ENCODE assay signal across 8 cellular contexts in genomic region chr6:143842468-143842901, GRCh38. TPM values are rescaled to one million over a fixed set of nuclear protein-coding genes. Genes with fewer than 3 reads are reported as not detected.
DNase-seq lines count a peak whose midpoint lies in the region; ATAC-seq, FAIRE-seq and TF ChIP-seq lines count a peak whose summit lies in the region.

No MANE protein-coding gene starts in this region.

- no peak for TF ChIP-seq CTCF in esophagus muscularis mucosa (IDR thresholded peaks at IDR 0.05)
- TF ChIP-seq CTCF in neural crest cell (conservative IDR thresholded peaks at IDR 0.05): no peak

- no peak for DNase-seq in activated T-cell treated with anti-CD3 and anti-CD28 coated beads, Interleukin-2, amount 50 U/mL, for 72 hours
- no peak for DNase-seq in activated T-cell treated with anti-CD3 and anti-CD28 coated beads, Interleukin-2, amount 50 U/mL, for 48 hours
- no peak for DNase-seq in SJSA1 (ENCODE audit: low read depth in 1 of 2, low spot score in 2 of 2)
- no peak for DNase-seq in esophagus muscularis mucosa (ENCODE audit: extremely low spot score)
- no peak for DNase-seq in neural crest cell (ENCODE audit: low read depth, low spot score)
- no peak for DNase-seq in urothelium cell line (ENCODE audit: low spot score)
- no peak for DNase-seq in glomerular visceral epithelial cell (ENCODE audit: extremely low spot score)

- H3K4me3 Mint-ChIP-seq in activated T-cell treated with anti-CD3 and anti-CD28 coated beads, Interleukin-2, amount 50 U/mL, for 72 hours: peak overlapping the region; percentile 96 to 98
- peak overlapping the region; percentile 98 for H3K4me3 Mint-ChIP-seq in neural crest cell

- H3K36me3 ChIP-seq in SJSA1: peaks cover 41% of the 10 kb centered on the region
- H3K36me3 ChIP-seq in esophagus muscularis mucosa: peaks cover 21 to 32% (median 31%) of the 10 kb centered on the region in 4 donors

- intact Hi-C loops in esophagus muscularis mucosa (cut with DNase I): loop anchor here (5.0 kb wide), 2 partner anchors 165 to 265 kb away; partner anchors contain the start of gene PHACTR2

- H3K4me3 ChIP-seq in SJSA1: peak overlapping the region; percentile 83
- peak overlapping the region; percentile 73 to 86 (median 78) for H3K4me3 ChIP-seq in esophagus muscularis mucosa

- H3K27me3 ChIP-seq in SJSA1 (replicated peaks): no peaks in the 10 kb centered on the region
- no peaks in the 10 kb centered on the region for H3K27me3 ChIP-seq in esophagus muscularis mucosa

- H3K36me3 Mint-ChIP-seq in activated T-cell treated with anti-CD3 and anti-CD28 coated beads, Interleukin-2, amount 50 U/mL, for 72 hours (ENCODE audit: insufficient read depth in 2 of 2): peaks cover 9 to 25% of the 10 kb centered on the region in 2 donors
- H3K36me3 Mint-ChIP-seq in neural crest cell (ENCODE audit: low read depth): peaks cover 4% of the 10 kb centered on the region

- no peaks in the 10 kb centered on the region for H3K9me3 ChIP-seq in SJSA1 (replicated peaks)
- H3K9me3 ChIP-seq in esophagus muscularis mucosa: no peaks in the 10 kb centered on the region

- H3K4me1 ChIP-seq in SJSA1 (replicated peaks): peaks cover 9% of the 10 kb centered on the region
- peaks cover 11 to 31% (median 22%) of the 10 kb centered on the region in 4 donors for H3K4me1 ChIP-seq in esophagus muscularis mucosa

- peak overlapping the region; percentile 98 for H3K27ac Mint-ChIP-seq in activated T-cell treated with anti-CD3 and anti-CD28 coated beads, Interleukin-2, amount 50 U/mL, for 72 hours
- H3K27ac Mint-ChIP-seq in neural crest cell (ENCODE audit: unreplicated experiment): peak overlapping the region; percentile 100

- no peak for FAIRE-seq in urothelium cell line (lab: Jason Lieb, UNC)

- peak in 1 of 2 donors; percentile 58 for ATAC-seq in activated T-cell treated with anti-CD3 and anti-CD28 coated beads, Interleukin-2, amount 50 U/mL, for 72 hours (replicated peaks in 1 of 2)
- no peak for ATAC-seq in HG02870 (IDR thresholded peaks at IDR 0.05; ENCODE audit: unreplicated experiment)

- TF ChIP-seq POLR2A in esophagus muscularis mucosa (IDR thresholded peaks at IDR 0.05; ENCODE audit: low read depth): no peak

- H3K4me1 Mint-ChIP-seq in activated T-cell treated with anti-CD3 and anti-CD28 coated beads, Interleukin-2, amount 50 U/mL, for 72 hours (ENCODE audit: low read depth): peaks cover 31% of the 10 kb centered on the region
- H3K4me1 Mint-ChIP-seq in neural crest cell: peaks cover 17% of the 10 kb centered on the region

- 29% methylated on average over 7 of the region's 7 CpGs for WGBS in esophagus muscularis mucosa

- H3K27ac ChIP-seq in SJSA1: peak overlapping the region; percentile 91
- H3K27ac ChIP-seq in esophagus muscularis mucosa (replicated peaks in 1 of 4): peak overlapping the region; percentile 92 to 96 (median 95)

- no peaks in the 10 kb centered on the region for H3K27me3 Mint-ChIP-seq in activated T-cell treated with anti-CD3 and anti-CD28 coated beads, Interleukin-2, amount 50 U/mL, for 72 hours (ENCODE audit: low read depth)
- H3K27me3 Mint-ChIP-seq in neural crest cell (ENCODE audit: low read depth): no peaks in the 10 kb centered on the region

- no peak for TF ChIP-seq EP300 in esophagus muscularis mucosa (IDR thresholded peaks at IDR 0.05)

- no peaks in the 10 kb centered on the region for H3K9me3 Mint-ChIP-seq in activated T-cell treated with anti-CD3 and anti-CD28 coated beads, Interleukin-2, amount 50 U/mL, for 72 hours
- H3K9me3 Mint-ChIP-seq in neural crest cell: no peaks in the 10 kb centered on the region

RNA-seq across cellular contexts. Expression of gene LTV1, which starts 0.7 kb away (rescaled TPM):
- 10 to 100 TPM; 19.9 to 24.2 TPM for total RNA-seq in activated T-cell treated with anti-CD3 and anti-CD28 coated beads, Interleukin-2, amount 50 U/mL, for 72 hours
- total RNA-seq in SJSA1 (2014; rRNA removed; shearing (Covaris generic)): 47.2 and 70.7 TPM in 2 replicates
- total RNA-seq in esophagus muscularis mucosa (10 to 100 TPM; 15.0 to 20.0 (median 18.0) TPM), neural crest cell (33.1 TPM in 2 replicates)

RNA-seq across cellular contexts. Expression of gene ZC2HC1B, which starts 21.8 kb away (rescaled TPM):
- total RNA-seq in activated T-cell treated with anti-CD3 and anti-CD28 coated beads, Interleukin-2, amount 50 U/mL, for 72 hours: not detected
- total RNA-seq in SJSA1 (2014; rRNA removed; shearing (Covaris generic)): not detected in 2 replicates
- total RNA-seq in esophagus muscularis mucosa: not detected
- total RNA-seq in neural crest cell: not detected in 2 replicates
